ENCODE assay signal across 1 cellular context in genomic region chr17:57084802-57085447, GRCh38.
TF ChIP-seq lines count a peak whose summit lies in the region.

A gene with protein sequence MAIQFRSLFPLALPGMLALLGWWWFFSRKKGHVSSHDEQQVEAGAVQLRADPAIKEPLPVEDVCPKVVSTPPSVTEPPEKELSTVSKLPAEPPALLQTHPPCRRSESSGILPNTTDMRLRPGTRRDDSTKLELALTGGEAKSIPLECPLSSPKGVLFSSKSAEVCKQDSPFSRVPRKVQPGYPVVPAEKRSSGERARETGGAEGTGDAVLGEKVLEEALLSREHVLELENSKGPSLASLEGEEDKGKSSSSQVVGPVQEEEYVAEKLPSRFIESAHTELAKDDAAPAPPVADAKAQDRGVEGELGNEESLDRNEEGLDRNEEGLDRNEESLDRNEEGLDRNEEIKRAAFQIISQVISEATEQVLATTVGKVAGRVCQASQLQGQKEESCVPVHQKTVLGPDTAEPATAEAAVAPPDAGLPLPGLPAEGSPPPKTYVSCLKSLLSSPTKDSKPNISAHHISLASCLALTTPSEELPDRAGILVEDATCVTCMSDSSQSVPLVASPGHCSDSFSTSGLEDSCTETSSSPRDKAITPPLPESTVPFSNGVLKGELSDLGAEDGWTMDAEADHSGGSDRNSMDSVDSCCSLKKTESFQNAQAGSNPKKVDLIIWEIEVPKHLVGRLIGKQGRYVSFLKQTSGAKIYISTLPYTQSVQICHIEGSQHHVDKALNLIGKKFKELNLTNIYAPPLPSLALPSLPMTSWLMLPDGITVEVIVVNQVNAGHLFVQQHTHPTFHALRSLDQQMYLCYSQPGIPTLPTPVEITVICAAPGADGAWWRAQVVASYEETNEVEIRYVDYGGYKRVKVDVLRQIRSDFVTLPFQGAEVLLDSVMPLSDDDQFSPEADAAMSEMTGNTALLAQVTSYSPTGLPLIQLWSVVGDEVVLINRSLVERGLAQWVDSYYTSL (plus strand): TSS chr17:57085246. CDS start chr17:57105465, 20,219 bp downstream.

TF ChIP-seq in WTC11, 78 proteins besides CTCF, POLR2A, EP300 and RAD21 (continued from another document and continues in another):
- TF ChIP-seq SP1 (CRISPR knock-in tag; conservative IDR thresholded peaks at IDR 0.05) (peak; percentile 85), ZNF512 (CRISPR knock-in tag; IDR thresholded peaks at IDR 0.05; ENCODE audit: borderline replicate concordance) (no peak), ARID4B (CRISPR knock-in tag; IDR thresholded peaks at IDR 0.05; ENCODE audit: borderline replicate concordance) (peak; percentile 22; the same call in 1 of the 2 replicates), TP53 (CRISPR knock-in tag; IDR thresholded peaks at IDR 0.05) (0 out of 2 replicates have a peak, but pooled peaks have one; percentile 59), GRHL2 (CRISPR knock-in tag; IDR thresholded peaks at IDR 0.05; ENCODE audit: insufficient replicate concordance, severe bottlenecking) (no peak), ZNF219 (CRISPR knock-in tag; IDR thresholded peaks at IDR 0.05; ENCODE audit: borderline replicate concordance) (no peak), ZNF416 (CRISPR knock-in tag; IDR thresholded peaks at IDR 0.05) (no peak), TEAD4 (CRISPR knock-in tag; IDR thresholded peaks at IDR 0.05) (no peak), FOXP1 (CRISPR knock-in tag; IDR thresholded peaks at IDR 0.05; ENCODE audit: borderline replicate concordance) (peak; percentile 69), KAT7 (CRISPR knock-in tag; IDR thresholded peaks at IDR 0.05; ENCODE audit: borderline replicate concordance) (no peak), FOXP4 (CRISPR knock-in tag; IDR thresholded peaks at IDR 0.05) (peak; percentile 79; the same call in 1 of the 2 replicates), ZNF396 (CRISPR knock-in tag; IDR thresholded peaks at IDR 0.05; ENCODE audit: borderline replicate concordance) (no peak), ZNF263 (CRISPR knock-in tag; IDR thresholded peaks at IDR 0.05; ENCODE audit: low read depth) (no peak), EMX1 (CRISPR knock-in tag; IDR thresholded peaks at IDR 0.05) (no peak), CREM (CRISPR knock-in tag; IDR thresholded peaks at IDR 0.05) (peak; percentile 32; the same call in 1 of the 2 replicates), ZNF281 (CRISPR knock-in tag; IDR thresholded peaks at IDR 0.05) (0 out of 2 replicates have a peak, but pooled peaks have one; percentile 35), MLX (CRISPR knock-in tag; IDR thresholded peaks at IDR 0.05) (no peak)
- TF ChIP-seq, protein P1, sequence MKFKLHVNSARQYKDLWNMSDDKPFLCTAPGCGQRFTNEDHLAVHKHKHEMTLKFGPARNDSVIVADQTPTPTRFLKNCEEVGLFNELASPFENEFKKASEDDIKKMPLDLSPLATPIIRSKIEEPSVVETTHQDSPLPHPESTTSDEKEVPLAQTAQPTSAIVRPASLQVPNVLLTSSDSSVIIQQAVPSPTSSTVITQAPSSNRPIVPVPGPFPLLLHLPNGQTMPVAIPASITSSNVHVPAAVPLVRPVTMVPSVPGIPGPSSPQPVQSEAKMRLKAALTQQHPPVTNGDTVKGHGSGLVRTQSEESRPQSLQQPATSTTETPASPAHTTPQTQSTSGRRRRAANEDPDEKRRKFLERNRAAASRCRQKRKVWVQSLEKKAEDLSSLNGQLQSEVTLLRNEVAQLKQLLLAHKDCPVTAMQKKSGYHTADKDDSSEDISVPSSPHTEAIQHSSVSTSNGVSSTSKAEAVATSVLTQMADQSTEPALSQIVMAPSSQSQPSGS (CRISPR knock-in tag; IDR thresholded peaks at IDR 0.05; ENCODE audit: borderline replicate concordance, low read depth), result no peak
- TF ChIP-seq, protein P2, sequence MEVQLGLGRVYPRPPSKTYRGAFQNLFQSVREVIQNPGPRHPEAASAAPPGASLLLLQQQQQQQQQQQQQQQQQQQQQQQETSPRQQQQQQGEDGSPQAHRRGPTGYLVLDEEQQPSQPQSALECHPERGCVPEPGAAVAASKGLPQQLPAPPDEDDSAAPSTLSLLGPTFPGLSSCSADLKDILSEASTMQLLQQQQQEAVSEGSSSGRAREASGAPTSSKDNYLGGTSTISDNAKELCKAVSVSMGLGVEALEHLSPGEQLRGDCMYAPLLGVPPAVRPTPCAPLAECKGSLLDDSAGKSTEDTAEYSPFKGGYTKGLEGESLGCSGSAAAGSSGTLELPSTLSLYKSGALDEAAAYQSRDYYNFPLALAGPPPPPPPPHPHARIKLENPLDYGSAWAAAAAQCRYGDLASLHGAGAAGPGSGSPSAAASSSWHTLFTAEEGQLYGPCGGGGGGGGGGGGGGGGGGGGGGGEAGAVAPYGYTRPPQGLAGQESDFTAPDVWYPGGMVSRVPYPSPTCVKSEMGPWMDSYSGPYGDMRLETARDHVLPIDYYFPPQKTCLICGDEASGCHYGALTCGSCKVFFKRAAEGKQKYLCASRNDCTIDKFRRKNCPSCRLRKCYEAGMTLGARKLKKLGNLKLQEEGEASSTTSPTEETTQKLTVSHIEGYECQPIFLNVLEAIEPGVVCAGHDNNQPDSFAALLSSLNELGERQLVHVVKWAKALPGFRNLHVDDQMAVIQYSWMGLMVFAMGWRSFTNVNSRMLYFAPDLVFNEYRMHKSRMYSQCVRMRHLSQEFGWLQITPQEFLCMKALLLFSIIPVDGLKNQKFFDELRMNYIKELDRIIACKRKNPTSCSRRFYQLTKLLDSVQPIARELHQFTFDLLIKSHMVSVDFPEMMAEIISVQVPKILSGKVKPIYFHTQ (CRISPR knock-in tag; IDR thresholded peaks at IDR 0.05), result no peak
- TF ChIP-seq, protein P3, sequence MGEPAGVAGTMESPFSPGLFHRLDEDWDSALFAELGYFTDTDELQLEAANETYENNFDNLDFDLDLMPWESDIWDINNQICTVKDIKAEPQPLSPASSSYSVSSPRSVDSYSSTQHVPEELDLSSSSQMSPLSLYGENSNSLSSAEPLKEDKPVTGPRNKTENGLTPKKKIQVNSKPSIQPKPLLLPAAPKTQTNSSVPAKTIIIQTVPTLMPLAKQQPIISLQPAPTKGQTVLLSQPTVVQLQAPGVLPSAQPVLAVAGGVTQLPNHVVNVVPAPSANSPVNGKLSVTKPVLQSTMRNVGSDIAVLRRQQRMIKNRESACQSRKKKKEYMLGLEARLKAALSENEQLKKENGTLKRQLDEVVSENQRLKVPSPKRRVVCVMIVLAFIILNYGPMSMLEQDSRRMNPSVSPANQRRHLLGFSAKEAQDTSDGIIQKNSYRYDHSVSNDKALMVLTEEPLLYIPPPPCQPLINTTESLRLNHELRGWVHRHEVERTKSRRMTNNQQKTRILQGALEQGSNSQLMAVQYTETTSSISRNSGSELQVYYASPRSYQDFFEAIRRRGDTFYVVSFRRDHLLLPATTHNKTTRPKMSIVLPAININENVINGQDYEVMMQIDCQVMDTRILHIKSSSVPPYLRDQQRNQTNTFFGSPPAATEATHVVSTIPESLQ (CRISPR knock-in tag; IDR thresholded peaks at IDR 0.05), result no peak
- TF ChIP-seq, protein P4, sequence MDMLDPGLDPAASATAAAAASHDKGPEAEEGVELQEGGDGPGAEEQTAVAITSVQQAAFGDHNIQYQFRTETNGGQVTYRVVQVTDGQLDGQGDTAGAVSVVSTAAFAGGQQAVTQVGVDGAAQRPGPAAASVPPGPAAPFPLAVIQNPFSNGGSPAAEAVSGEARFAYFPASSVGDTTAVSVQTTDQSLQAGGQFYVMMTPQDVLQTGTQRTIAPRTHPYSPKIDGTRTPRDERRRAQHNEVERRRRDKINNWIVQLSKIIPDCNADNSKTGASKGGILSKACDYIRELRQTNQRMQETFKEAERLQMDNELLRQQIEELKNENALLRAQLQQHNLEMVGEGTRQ (CRISPR knock-in tag; IDR thresholded peaks at IDR 0.05), result peak; percentile 54; the same call in 1 of the 2 replicates
- TF ChIP-seq, protein P5, sequence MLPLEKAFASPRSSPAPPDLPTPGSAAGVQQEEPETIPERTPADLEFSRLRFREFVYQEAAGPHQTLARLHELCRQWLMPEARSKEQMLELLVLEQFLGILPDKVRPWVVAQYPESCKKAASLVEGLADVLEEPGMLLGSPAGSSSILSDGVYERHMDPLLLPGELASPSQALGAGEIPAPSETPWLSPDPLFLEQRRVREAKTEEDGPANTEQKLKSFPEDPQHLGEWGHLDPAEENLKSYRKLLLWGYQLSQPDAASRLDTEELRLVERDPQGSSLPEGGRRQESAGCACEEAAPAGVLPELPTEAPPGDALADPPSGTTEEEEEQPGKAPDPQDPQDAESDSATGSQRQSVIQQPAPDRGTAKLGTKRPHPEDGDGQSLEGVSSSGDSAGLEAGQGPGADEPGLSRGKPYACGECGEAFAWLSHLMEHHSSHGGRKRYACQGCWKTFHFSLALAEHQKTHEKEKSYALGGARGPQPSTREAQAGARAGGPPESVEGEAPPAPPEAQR (CRISPR knock-in tag; IDR thresholded peaks at IDR 0.05), result no peak
